ENCODE assay signal across 1 cellular context in the genomic region with DNA sequence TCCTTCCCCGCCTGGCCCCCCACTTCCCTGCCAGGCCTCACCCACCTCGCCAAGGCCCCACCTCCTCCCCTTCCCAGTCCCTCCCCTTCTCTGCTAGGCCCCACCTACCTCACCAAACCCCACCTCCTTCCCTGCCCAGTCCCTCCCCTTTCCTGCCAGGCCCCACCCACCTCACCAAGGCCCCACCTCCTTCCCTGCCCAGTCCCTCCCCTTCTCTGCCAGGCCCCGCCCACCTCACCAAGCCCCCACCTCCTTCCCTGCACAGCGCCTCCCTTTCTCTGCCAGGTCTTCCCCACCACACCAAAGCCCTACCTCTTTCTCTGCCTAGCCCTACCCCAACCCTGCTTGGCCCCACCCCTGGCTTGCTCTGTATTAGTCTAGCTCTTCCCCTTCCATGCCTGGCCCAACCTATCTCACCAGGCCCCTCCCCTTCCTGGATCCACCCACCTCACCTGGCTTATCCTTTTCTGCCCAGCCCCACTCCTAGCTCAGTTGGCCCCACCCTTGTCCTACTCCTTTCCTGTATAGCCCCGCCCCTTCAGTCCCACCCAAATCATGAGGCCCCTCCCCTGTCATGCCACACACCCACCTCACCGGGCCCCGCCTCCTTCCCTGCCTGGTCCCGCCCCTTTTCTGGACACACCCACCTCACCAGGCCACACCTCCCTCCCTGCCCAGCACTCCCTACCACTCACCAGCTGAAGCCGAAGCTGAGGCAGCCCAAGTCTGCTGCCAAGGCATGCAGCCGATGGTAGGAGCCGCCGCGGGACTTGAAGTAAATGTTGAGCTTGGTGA.
A peak's percentile ranks its signal among the peaks of the same experiment; 100 is the strongest.
TF ChIP-seq lines count a peak whose summit lies in the region.

No MANE protein-coding gene starts in this region.

TF ChIP-seq in K562, 482 proteins besides CTCF, POLR2A, EP300 and RAD21:
- peak; percentile 27 for TF ChIP-seq CREM (IDR thresholded peaks at IDR 0.05; ENCODE audit: low read depth)
- peak; percentile 79 for TF ChIP-seq SP1 (CRISPR knock-in tag; IDR thresholded peaks at IDR 0.05)
- TF ChIP-seq, protein P1, sequence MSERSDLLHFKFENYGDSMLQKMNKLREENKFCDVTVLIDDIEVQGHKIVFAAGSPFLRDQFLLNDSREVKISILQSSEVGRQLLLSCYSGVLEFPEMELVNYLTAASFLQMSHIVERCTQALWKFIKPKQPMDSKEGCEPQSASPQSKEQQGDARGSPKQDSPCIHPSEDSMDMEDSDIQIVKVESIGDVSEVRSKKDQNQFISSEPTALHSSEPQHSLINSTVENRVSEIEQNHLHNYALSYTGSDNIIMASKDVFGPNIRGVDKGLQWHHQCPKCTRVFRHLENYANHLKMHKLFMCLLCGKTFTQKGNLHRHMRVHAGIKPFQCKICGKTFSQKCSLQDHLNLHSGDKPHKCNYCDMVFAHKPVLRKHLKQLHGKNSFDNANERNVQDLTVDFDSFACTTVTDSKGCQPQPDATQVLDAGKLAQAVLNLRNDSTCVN (CRISPR knock-in tag; IDR thresholded peaks at IDR 0.05): 0 out of 2 replicates have a peak, but pooled peaks have one; percentile 39
- peak; percentile 93 for TF ChIP-seq HDGF (IDR thresholded peaks at IDR 0.05)
- TF ChIP-seq TARDBP (IDR thresholded peaks at IDR 0.05): no peak
- 0 out of 2 replicates have a peak, but pooled peaks have one; percentile 4 for TF ChIP-seq EGR1 (conservative IDR thresholded peaks at IDR 0.05)
- TF ChIP-seq MAZ (CRISPR knock-in tag; conservative IDR thresholded peaks at IDR 0.05 in 1 of 2, IDR thresholded peaks at IDR 0.05 in 1 of 2): peak in 1 of 2 experiments; percentile 59; a peak in 2 of 4 replicates
- TF ChIP-seq, protein P2, sequence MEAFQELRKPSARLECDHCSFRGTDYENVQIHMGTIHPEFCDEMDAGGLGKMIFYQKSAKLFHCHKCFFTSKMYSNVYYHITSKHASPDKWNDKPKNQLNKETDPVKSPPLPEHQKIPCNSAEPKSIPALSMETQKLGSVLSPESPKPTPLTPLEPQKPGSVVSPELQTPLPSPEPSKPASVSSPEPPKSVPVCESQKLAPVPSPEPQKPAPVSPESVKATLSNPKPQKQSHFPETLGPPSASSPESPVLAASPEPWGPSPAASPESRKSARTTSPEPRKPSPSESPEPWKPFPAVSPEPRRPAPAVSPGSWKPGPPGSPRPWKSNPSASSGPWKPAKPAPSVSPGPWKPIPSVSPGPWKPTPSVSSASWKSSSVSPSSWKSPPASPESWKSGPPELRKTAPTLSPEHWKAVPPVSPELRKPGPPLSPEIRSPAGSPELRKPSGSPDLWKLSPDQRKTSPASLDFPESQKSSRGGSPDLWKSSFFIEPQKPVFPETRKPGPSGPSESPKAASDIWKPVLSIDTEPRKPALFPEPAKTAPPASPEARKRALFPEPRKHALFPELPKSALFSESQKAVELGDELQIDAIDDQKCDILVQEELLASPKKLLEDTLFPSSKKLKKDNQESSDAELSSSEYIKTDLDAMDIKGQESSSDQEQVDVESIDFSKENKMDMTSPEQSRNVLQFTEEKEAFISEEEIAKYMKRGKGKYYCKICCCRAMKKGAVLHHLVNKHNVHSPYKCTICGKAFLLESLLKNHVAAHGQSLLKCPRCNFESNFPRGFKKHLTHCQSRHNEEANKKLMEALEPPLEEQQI (IDR thresholded peaks at IDR 0.05): no peak
- TF ChIP-seq CREB1 (IDR thresholded peaks at IDR 0.05): no peak
- TF ChIP-seq CREB1 (CRISPR knock-in tag; IDR thresholded peaks at IDR 0.05): no peak
- TF ChIP-seq DPF2 (IDR thresholded peaks at IDR 0.05): 0 out of 2 replicates have a peak, but pooled peaks have one; percentile 19
- TF ChIP-seq, protein P3, sequence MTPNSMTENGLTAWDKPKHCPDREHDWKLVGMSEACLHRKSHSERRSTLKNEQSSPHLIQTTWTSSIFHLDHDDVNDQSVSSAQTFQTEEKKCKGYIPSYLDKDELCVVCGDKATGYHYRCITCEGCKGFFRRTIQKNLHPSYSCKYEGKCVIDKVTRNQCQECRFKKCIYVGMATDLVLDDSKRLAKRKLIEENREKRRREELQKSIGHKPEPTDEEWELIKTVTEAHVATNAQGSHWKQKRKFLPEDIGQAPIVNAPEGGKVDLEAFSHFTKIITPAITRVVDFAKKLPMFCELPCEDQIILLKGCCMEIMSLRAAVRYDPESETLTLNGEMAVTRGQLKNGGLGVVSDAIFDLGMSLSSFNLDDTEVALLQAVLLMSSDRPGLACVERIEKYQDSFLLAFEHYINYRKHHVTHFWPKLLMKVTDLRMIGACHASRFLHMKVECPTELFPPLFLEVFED (CRISPR knock-in tag; conservative IDR thresholded peaks at IDR 0.05): peak; percentile 66; the same call in 1 of the 2 replicates
- TF ChIP-seq NBN (IDR thresholded peaks at IDR 0.05; ENCODE audit: low read depth): 0 out of 2 replicates have a peak, but pooled peaks have one; percentile 32
- no peak for TF ChIP-seq TCF3 (CRISPR knock-in tag; IDR thresholded peaks at IDR 0.05)
- TF ChIP-seq ZNF324 (CRISPR knock-in tag; IDR thresholded peaks at IDR 0.05): no peak
- TF ChIP-seq U2AF2 (optimal IDR thresholded peaks at IDR 0.05; ENCODE audit: low read depth, low read length): no peak
- TF ChIP-seq, protein P4, sequence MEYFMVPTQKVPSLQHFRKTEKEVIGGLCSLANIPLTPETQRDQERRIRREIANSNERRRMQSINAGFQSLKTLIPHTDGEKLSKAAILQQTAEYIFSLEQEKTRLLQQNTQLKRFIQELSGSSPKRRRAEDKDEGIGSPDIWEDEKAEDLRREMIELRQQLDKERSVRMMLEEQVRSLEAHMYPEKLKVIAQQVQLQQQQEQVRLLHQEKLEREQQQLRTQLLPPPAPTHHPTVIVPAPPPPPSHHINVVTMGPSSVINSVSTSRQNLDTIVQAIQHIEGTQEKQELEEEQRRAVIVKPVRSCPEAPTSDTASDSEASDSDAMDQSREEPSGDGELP (CRISPR knock-in tag; IDR thresholded peaks at IDR 0.05; ENCODE audit: borderline replicate concordance): peak; percentile 83; the same call in 1 of the 2 replicates
- 0 out of 4 replicates have a peak, but pooled peaks of 1 of the 2 experiments have one; percentile 42 for TF ChIP-seq SRF (CRISPR knock-in tag; IDR thresholded peaks at IDR 0.05)
- peak; percentile 21 to 41; a peak in 1 of 4 replicates for TF ChIP-seq NRF1 (conservative IDR thresholded peaks at IDR 0.05 in 1 of 2, IDR thresholded peaks at IDR 0.05 in 1 of 2)
- 0 out of 2 replicates have a peak, but pooled peaks have one; percentile 26 for TF ChIP-seq ELF4 (CRISPR knock-in tag; IDR thresholded peaks at IDR 0.05)
- TF ChIP-seq, protein P5, sequence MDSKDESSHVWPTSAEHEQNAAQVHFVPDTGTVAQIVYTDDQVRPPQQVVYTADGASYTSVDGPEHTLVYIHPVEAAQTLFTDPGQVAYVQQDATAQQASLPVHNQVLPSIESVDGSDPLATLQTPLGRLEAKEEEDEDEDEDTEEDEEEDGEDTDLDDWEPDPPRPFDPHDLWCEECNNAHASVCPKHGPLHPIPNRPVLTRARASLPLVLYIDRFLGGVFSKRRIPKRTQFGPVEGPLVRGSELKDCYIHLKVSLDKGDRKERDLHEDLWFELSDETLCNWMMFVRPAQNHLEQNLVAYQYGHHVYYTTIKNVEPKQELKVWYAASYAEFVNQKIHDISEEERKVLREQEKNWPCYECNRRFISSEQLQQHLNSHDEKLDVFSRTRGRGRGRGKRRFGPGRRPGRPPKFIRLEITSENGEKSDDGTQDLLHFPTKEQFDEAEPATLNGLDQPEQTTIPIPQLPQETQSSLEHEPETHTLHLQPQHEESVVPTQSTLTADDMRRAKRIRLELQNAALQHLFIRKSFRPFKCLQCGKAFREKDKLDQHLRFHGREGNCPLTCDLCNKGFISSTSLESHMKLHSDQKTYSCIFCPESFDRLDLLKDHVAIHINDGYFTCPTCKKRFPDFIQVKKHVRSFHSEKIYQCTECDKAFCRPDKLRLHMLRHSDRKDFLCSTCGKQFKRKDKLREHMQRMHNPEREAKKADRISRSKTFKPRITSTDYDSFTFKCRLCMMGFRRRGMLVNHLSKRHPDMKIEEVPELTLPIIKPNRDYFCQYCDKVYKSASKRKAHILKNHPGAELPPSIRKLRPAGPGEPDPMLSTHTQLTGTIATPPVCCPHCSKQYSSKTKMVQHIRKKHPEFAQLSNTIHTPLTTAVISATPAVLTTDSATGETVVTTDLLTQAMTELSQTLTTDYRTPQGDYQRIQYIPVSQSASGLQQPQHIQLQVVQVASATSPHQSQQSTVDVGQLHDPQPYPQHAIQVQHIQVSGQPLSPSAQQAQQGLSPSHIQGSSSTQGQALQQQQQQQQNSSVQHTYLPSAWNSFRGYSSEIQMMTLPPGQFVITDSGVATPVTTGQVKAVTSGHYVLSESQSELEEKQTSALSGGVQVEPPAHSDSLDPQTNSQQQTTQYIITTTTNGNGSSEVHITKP (IDR thresholded peaks at IDR 0.05; ENCODE audit: partially characterized antibody): peak; percentile 43
- no peak for TF ChIP-seq EWSR1 (IDR thresholded peaks at IDR 0.05; ENCODE audit: borderline replicate concordance, low read depth, partially characterized antibody)
- TF ChIP-seq, protein P6, sequence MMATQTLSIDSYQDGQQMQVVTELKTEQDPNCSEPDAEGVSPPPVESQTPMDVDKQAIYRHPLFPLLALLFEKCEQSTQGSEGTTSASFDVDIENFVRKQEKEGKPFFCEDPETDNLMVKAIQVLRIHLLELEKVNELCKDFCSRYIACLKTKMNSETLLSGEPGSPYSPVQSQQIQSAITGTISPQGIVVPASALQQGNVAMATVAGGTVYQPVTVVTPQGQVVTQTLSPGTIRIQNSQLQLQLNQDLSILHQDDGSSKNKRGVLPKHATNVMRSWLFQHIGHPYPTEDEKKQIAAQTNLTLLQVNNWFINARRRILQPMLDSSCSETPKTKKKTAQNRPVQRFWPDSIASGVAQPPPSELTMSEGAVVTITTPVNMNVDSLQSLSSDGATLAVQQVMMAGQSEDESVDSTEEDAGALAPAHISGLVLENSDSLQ (IDR thresholded peaks at IDR 0.05): peak; percentile 83
- TF ChIP-seq PTTG1 (tag; IDR thresholded peaks at IDR 0.05; ENCODE audit: low read depth): no peak
- no peak for TF ChIP-seq PCBP1 (IDR thresholded peaks at IDR 0.05; ENCODE audit: low read depth, low read length, poor library complexity, severe bottlenecking)
- TF ChIP-seq XRCC4 (IDR thresholded peaks at IDR 0.05; ENCODE audit: extremely low read depth, insufficient read depth, insufficient read length): no peak
